28 cellular contexts compared by ENCODE assay signal in the genomic region with DNA sequence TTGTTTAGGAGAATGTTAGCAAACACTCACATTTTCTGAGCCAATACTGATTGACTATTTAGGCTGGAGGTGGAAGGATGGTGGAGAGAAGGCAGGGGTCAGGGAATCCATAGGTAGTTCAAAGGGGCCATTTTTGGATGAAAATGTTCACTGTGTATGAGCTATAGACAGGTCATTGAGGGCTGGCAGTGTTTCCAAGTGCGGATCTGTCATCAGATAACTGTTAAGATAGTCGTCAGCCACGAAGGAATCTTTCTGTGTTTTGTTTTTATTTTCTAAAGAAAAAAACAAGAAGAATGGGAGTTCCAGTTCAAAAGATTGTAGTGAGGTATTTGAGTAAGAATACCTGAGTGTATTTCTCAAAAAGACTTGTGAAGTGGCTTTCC. TPM values are rescaled to one million over a fixed set of nuclear protein-coding genes. Genes with fewer than 3 reads are reported as not detected.
DNase-seq lines count a peak whose midpoint lies in the region; ATAC-seq, FAIRE-seq and TF ChIP-seq lines count a peak whose summit lies in the region.
"Had no signal": no experiment of that assay in that cellular context is flagged by ENCODE, and none has a peak within 500 bp of the region (broad histone marks: within the 10 kb centered on the region; RNA-seq: fewer than 3 reads in every experiment).

No MANE protein-coding gene starts in this region.

- H3K9me3 ChIP-seq in cardiac muscle cell (ENCODE audit: low read depth), result no peaks in the 10 kb centered on the region
- H3K9me3 ChIP-seq in Loucy (ENCODE audit: insufficient read depth, low read depth, low read length), result no peaks in the 10 kb centered on the region
- no peaks in the 10 kb centered on the region for H3K9me3 ChIP-seq in pancreas
- H3K9me3 ChIP-seq: tibial nerve had no signal

- H4K20me1 ChIP-seq in Loucy (ENCODE audit: insufficient read depth, low read length, poor library complexity, severe bottlenecking), result no peaks in the 10 kb centered on the region

- H3K4me1 ChIP-seq in cardiac muscle cell (ENCODE audit: low read depth) (peaks cover 70% of the 10 kb centered on the region), Loucy (ENCODE audit: insufficient read depth, low read length, poor library complexity, severe bottlenecking) (peaks cover 16% of the 10 kb centered on the region), pancreas (peaks cover 45 to 62% (median 50%) of the 10 kb centered on the region in 3 donors)

- H3K27me3 ChIP-seq in cardiac muscle cell (no peaks in the 10 kb centered on the region), Loucy (ENCODE audit: insufficient read depth, low read length, poor library complexity, severe bottlenecking) (peaks cover 30% of the 10 kb centered on the region), pancreas (no peaks in the 10 kb centered on the region)

- FAIRE-seq in pancreas (lab: Jason Lieb, UNC), result no peak

- TF ChIP-seq CTCF in cardiac muscle cell (IDR thresholded peaks at IDR 0.05; ENCODE audit: low read depth, low read length) (no peak), Loucy (conservative IDR thresholded peaks at IDR 0.05; ENCODE audit: low read length) (no peak), pancreas (IDR thresholded peaks at IDR 0.05) (no peak)

- no peak overlapping the region for H2AFZ ChIP-seq in Loucy (ENCODE audit: low read length)

- H3K79me2 ChIP-seq in Loucy (ENCODE audit: insufficient read depth, low read length), result no peaks in the 10 kb centered on the region

- no peak overlapping the region for H3K9ac ChIP-seq in Loucy (ENCODE audit: low read depth, low read length, poor library complexity, severe bottlenecking)

- intact Hi-C loops in left cardiac atrium (cut with DNase I) (no loop called here), pancreas (cut with DNase I) (no loop called here)

- peak overlapping the region; percentile 87 for H3K27ac ChIP-seq in cardiac muscle cell
- peak overlapping the region; percentile 13 to 83 (median 73) for H3K27ac ChIP-seq in pancreas
- H3K27ac ChIP-seq: skin epidermis, tibial nerve had no signal

- no peaks in the 10 kb centered on the region for H3K9me2 ChIP-seq in Loucy (replicated peaks; ENCODE audit: low read depth, low read length)

- peak overlapping the region; percentile 76 for H3K4me3 ChIP-seq in cardiac muscle cell
- peak overlapping the region; percentile 42 for H3K4me3 ChIP-seq in Loucy (ENCODE audit: low read length, poor library complexity, severe bottlenecking)
- peak overlapping the region in 1 of 4 donors; percentile 70 for H3K4me3 ChIP-seq in pancreas
- H3K4me3 ChIP-seq: skin epidermis, tibial nerve had no signal

- H3K36me3 ChIP-seq in cardiac muscle cell, result no peaks in the 10 kb centered on the region
- H3K36me3 ChIP-seq in Loucy (ENCODE audit: insufficient read depth, low read length), result no peaks in the 10 kb centered on the region
- no peaks in the 10 kb centered on the region for H3K36me3 ChIP-seq in pancreas
- H3K36me3 ChIP-seq: tibial nerve had no signal

- ATAC-seq in left cardiac atrium (no peak), GM21528 (IDR thresholded peaks at IDR 0.05; ENCODE audit: low FRiP score, unreplicated experiment) (peak; percentile 21), pancreas (no peak), GM18519 (IDR thresholded peaks at IDR 0.05; ENCODE audit: low FRiP score, unreplicated experiment) (no peak)
- ATAC-seq: effector memory CD8-positive, alpha-beta T cell had no signal

- no peak for DNase-seq in cardiac muscle cell (ENCODE audit: low read depth in 1 of 2, low spot score in 1 of 2)
- no peak for DNase-seq in left cardiac atrium
- no peak for DNase-seq in pancreas
- DNase-seq in NCI-H446 (lab: John Stamatoyannopoulos, UW), result no peak
- no peak for DNase-seq in EL
- DNase-seq: 8988T; activated CD4-positive, alpha-beta T cell treated with anti-CD3 and anti-CD28 coated beads, Interleukin-2, amount 50 U/mL, for 4 hours; activated CD4-positive, CD25-positive, alpha-beta regulatory T cell; activated naive CD4-positive, alpha-beta T cell treated with anti-CD3 and anti-CD28 coated beads, Interleukin-2, amount 10 ng/mL, durations not matched to agents 7 days and 5 days; CD4-positive, alpha-beta memory T cell; cortex of kidney; effector memory CD8-positive, alpha-beta T cell; foreskin fibroblast; KG1; NCI-H1417 treated with DMSO at 0.1 percent for 48 hours; NCI-H2081 treated with DMSO at 0.1 percent for 48 hours; NCI-H774; T-helper 1 cell had no signal

- peak overlapping the region; percentile 60 for H3K4me2 ChIP-seq in Loucy (ENCODE audit: low read depth, low read length, poor library complexity, severe bottlenecking)

- no peaks in the 10 kb centered on the region for H3F3A ChIP-seq in Loucy (ENCODE audit: low read depth)

- 4 to 14% methylated on average over 3 of the region's 3 CpGs for WGBS in pancreas, 2 donors

RNA-seq across cellular contexts. Expression of gene KCNJ5, which starts 3.1 kb away (rescaled TPM):
- total RNA-seq in cardiac muscle cell (67.5 and 71.8 TPM in 2 replicates), left cardiac atrium (10 to 100 TPM in 1 of 2 donors, 1 to 10 TPM in 1; 6.1 to 15.6 TPM), pancreas (10 to 100 TPM in 4 of 6 donors, 1 to 10 TPM in 2; 4.6 to 17.6 (median 12.0) TPM)
- polyA plus RNA-seq in cardiac muscle cell (44.8 and 58.3 TPM in 2 replicates), pancreas (1 to 10 TPM; 1.1 to 2.8 TPM)
- total RNA-seq: myocyte, pulmonary artery endothelial cell had no signal
- polyA plus RNA-seq: CD4-positive, alpha-beta memory T cell had no signal

RNA-seq across cellular contexts. Expression of gene KCNJ1, which starts 27.2 kb away (rescaled TPM):
- total RNA-seq in cardiac muscle cell (not detected in 2 replicates), left cardiac atrium (not detected), pancreas (under 1 TPM in 3 of 6 donors, not detected in 3; 0.03 to 0.12 (median 0.06) TPM)
- polyA plus RNA-seq in cardiac muscle cell (not detected in 2 replicates), pancreas (under 1 TPM; 0.08 to 0.28 TPM)
- total RNA-seq: mesenteric fat pad, pulmonary artery endothelial cell, RPMI7951, SK-MEL-5, tibial nerve had no signal

RNA-seq across cellular contexts. Expression of gene TP53AIP1, which starts 48.4 kb away (rescaled TPM):
- 0.46 TPM in 1 of 2 replicates, not detected in the other for total RNA-seq in cardiac muscle cell
- 0.26 and 0.83 TPM in 2 replicates for polyA plus RNA-seq in cardiac muscle cell
- not detected for total RNA-seq in left cardiac atrium
- under 1 TPM in 4 of 6 donors, not detected in 2; 0.12 to 0.19 (median 0.13) TPM for total RNA-seq in pancreas
- 1 to 10 TPM in 1 of 2 donors, under 1 TPM in 1; 0.70 to 1.0 TPM for polyA plus RNA-seq in pancreas
- total RNA-seq: CD4-positive, alpha-beta memory T cell; pulmonary artery endothelial cell; RPMI7951; tibial nerve had no signal
- polyA plus RNA-seq: CD4-positive, alpha-beta memory T cell had no signal
